Comparison of ENCODE assay signal across 8 cellular contexts in genomic region chr1:150515328-150516049, GRCh38. TPM values are rescaled to one million over a fixed set of nuclear protein-coding genes. Genes with fewer than 3 reads are reported as not detected.
DNase-seq lines count a peak whose midpoint lies in the region; ATAC-seq and FAIRE-seq lines count a peak whose summit lies in the region.

TSS of gene FALEC (plus strand) at chr1:150515752.

- H3K27me3 ChIP-seq in endocrine pancreas (ENCODE audit: control insufficient read depth, insufficient read depth, low read length): no peaks in the 10 kb centered on the region

- FAIRE-seq in HTR-8/SVneo (lab: Jason Lieb, UNC): peak; percentile 64

- H3K36me3 Mint-ChIP-seq in activated CD8-positive, alpha-beta memory T cell treated with anti-CD3 and anti-CD28 coated beads, Interleukin-2, amount 10 ng/mL, durations not matched to agents 7 days and 5 days: peaks cover 3% of the 10 kb centered on the region

- peak within 1 kb of the TSS; percentile 74 for H3K27ac ChIP-seq in mesodermal cell (ENCODE audit: low read depth, low read length, severe bottlenecking)

- H3K9me3 ChIP-seq in endocrine pancreas (ENCODE audit: control insufficient read depth, low read length) (no peaks in the 10 kb centered on the region), mesodermal cell (ENCODE audit: control insufficient read depth, low read length) (no peaks in the 10 kb centered on the region)

- H3K4me1 ChIP-seq in endocrine pancreas (ENCODE audit: control insufficient read depth, insufficient read depth, low read length) (peaks cover 4% of the 10 kb centered on the region), mesodermal cell (ENCODE audit: control insufficient read depth, insufficient read depth, low read length, poor library complexity, severe bottlenecking) (peaks cover 8% of the 10 kb centered on the region)

- peak within 1 kb of the TSS; percentile 84 for H3K4me3 Mint-ChIP-seq in activated CD8-positive, alpha-beta memory T cell treated with anti-CD3 and anti-CD28 coated beads, Interleukin-2, amount 10 ng/mL, durations not matched to agents 7 days and 5 days

- H3K27me3 Mint-ChIP-seq in activated CD8-positive, alpha-beta memory T cell treated with anti-CD3 and anti-CD28 coated beads, Interleukin-2, amount 10 ng/mL, durations not matched to agents 7 days and 5 days: no peaks in the 10 kb centered on the region

- peaks cover 17% of the 10 kb centered on the region for H3K4me1 Mint-ChIP-seq in activated CD8-positive, alpha-beta memory T cell treated with anti-CD3 and anti-CD28 coated beads, Interleukin-2, amount 10 ng/mL, durations not matched to agents 7 days and 5 days

- H3K4me3 ChIP-seq in endocrine pancreas (ENCODE audit: control insufficient read depth, insufficient read depth, low read length) (peak within 1 kb of the TSS; percentile 69), mesodermal cell (ENCODE audit: extremely low read depth, insufficient read depth, low read length, poor library complexity, severe bottlenecking) (peak within 1 kb of the TSS; percentile 42)

- CTCF ChIA-PET in activated CD8-positive, alpha-beta memory T cell treated with anti-CD3 and anti-CD28 coated beads, Interleukin-2, amount 10 ng/mL, durations not matched to agents 7 days and 5 days (lab: Charles Lee): interaction anchor here (0.7 to 3.8 kb wide), 15 partner anchors 9 to 407 kb away, joined by 3 to 32 read pairs (median 5); partner anchors contain the start of genes CA14, MCL1, RPRD2 and TARS2

- H3K27ac Mint-ChIP-seq in activated CD8-positive, alpha-beta memory T cell treated with anti-CD3 and anti-CD28 coated beads, Interleukin-2, amount 10 ng/mL, durations not matched to agents 7 days and 5 days: peak within 1 kb of the TSS; percentile 64

- no peaks in the 10 kb centered on the region for H3K36me3 ChIP-seq in endocrine pancreas (ENCODE audit: control insufficient read depth, insufficient read depth, low read length)
- peaks cover 34% of the 10 kb centered on the region for H3K36me3 ChIP-seq in mesodermal cell (ENCODE audit: control insufficient read depth, insufficient read depth, low read length)

- DNase-seq in COR-L47 (lab: John Stamatoyannopoulos, UW): peak; percentile 94
- DNase-seq in HTR-8/SVneo (ENCODE audit: insufficient read length, low spot score): peak; percentile 96
- peak; percentile 94 for DNase-seq in NOMO-1 treated with DMSO at 0.1 percent for 48 hours (lab: John Stamatoyannopoulos, UW; ENCODE audit: unreplicated experiment)
- DNase-seq in activated CD8-positive, alpha-beta memory T cell treated with anti-CD3 and anti-CD28 coated beads, Interleukin-2, amount 10 ng/mL, durations not matched to agents 7 days and 5 days: peak; percentile 94
- peak; percentile 86 for DNase-seq in stimulated activated CD8-positive, alpha-beta memory T cell treated with anti-CD3 and anti-CD28 coated beads, Interleukin-15, amount 100 ng/mL, for 24 hours (ENCODE audit: low read depth)

- H3K9me3 Mint-ChIP-seq in activated CD8-positive, alpha-beta memory T cell treated with anti-CD3 and anti-CD28 coated beads, Interleukin-2, amount 10 ng/mL, durations not matched to agents 7 days and 5 days (ENCODE audit: low read depth): no peaks in the 10 kb centered on the region

- WGBS in mesodermal cell (ENCODE audit: insufficient coverage in 2 of 2), 2 experiments: 4% methylated on average over 47 to 50 of the region's 54 CpGs

- peak within 1 kb of the TSS; percentile 78 for H3K9ac ChIP-seq in endocrine pancreas (ENCODE audit: control insufficient read depth, insufficient read depth, low read length)

- peak; percentile 92 for ATAC-seq in GM21367 (IDR thresholded peaks at IDR 0.05; ENCODE audit: unreplicated experiment)
- ATAC-seq in activated CD8-positive, alpha-beta memory T cell treated with anti-CD3 and anti-CD28 coated beads, Interleukin-2, amount 10 ng/mL, durations not matched to agents 7 days and 5 days: peak; percentile 100

RNA-seq across cellular contexts. Expression of gene FALEC, which starts in this region (rescaled TPM):
- under 1 TPM in 1 of 2 experiments, not detected in 1; 0.59 TPM for total RNA-seq in activated CD8-positive, alpha-beta memory T cell treated with anti-CD3 and anti-CD28 coated beads, Interleukin-2, amount 10 ng/mL, durations not matched to agents 7 days and 5 days
- not detected for polyA plus RNA-seq in mesodermal cell (2013, experiment 1 of 2)
- polyA plus RNA-seq in mesodermal cell (2013, experiment 2 of 2): not detected

Comparison
In these comparisons a context has a peak if more than half of its experiments do, and no peak if none do; other contexts are left out.
1. Peak in every context shown above with its lines: DNase-seq, ATAC-seq, H3K4me3 ChIP-seq and H3K27ac ChIP-seq.
2. Peak in DNase-seq and ATAC-seq in activated CD8-positive, alpha-beta memory T cell treated with anti-CD3 and anti-CD28 coated beads, Interleukin-2, amount 10 ng/mL, durations not matched to agents 7 days and 5 days; RNA of the gene not detected or under 1 TPM.